18 cellular contexts compared by ENCODE assay signal in genomic region chr2:88735133-88735532, GRCh38. TPM values are rescaled to one million over a fixed set of nuclear protein-coding genes. Genes with fewer than 3 reads are reported as not detected.
DNase-seq lines count a peak whose midpoint lies in the region; ATAC-seq and TF ChIP-seq lines count a peak whose summit lies in the region.
"Had no signal": no experiment of that assay in that cellular context is flagged by ENCODE, and none has a peak within 500 bp of the region (broad histone marks: within the 10 kb centered on the region; RNA-seq: fewer than 3 reads in every experiment).

No MANE protein-coding gene starts in this region.

- H3K4me3 ChIP-seq in skeletal muscle tissue (ENCODE audit: low read length in 3 of 3): no peak overlapping the region
- H3K4me3 ChIP-seq: esophagus muscularis mucosa, hepatocyte had no signal

- H3K27ac ChIP-seq in skeletal muscle tissue (ENCODE audit: low read depth, low read length): peak overlapping the region; percentile 62
- H3K27ac ChIP-seq: esophagus muscularis mucosa, hepatocyte had no signal

- POLR2A ChIA-PET in naive thymus-derived CD8-positive, alpha-beta T cell (lab: Charles Lee): no interaction called here

- H3K4me3 Mint-ChIP-seq in activated naive CD8-positive, alpha-beta T cell: no peak overlapping the region
- no peak overlapping the region for H3K4me3 Mint-ChIP-seq in activated naive CD8-positive, alpha-beta T cell treated with anti-CD3 and anti-CD28 coated beads for 36 hours
- no peak overlapping the region for H3K4me3 Mint-ChIP-seq in activated naive CD8-positive, alpha-beta T cell treated with anti-CD3 and anti-CD28 coated beads, Interleukin-2, amount 50 U/mL, for 24 hours
- no peak overlapping the region for H3K4me3 Mint-ChIP-seq in glutamatergic neuron (ENCODE audit: unreplicated experiment)
- H3K4me3 Mint-ChIP-seq in naive thymus-derived CD8-positive, alpha-beta T cell: no peak overlapping the region
- H3K4me3 Mint-ChIP-seq: activated CD8-positive, alpha-beta memory T cell treated with anti-CD3 and anti-CD28 coated beads, Interleukin-2, amount 10 ng/mL, durations not matched to agents 7 days and 5 days had no signal

- no peak overlapping the region for H3K9ac ChIP-seq in skeletal muscle tissue (ENCODE audit: low read depth in 1 of 3, low read length in 3 of 3)

- peaks cover 25 to 49% (median 43%) of the 10 kb centered on the region in 3 donors for H3K4me1 ChIP-seq in skeletal muscle tissue (ENCODE audit: control insufficient read depth in 3 of 3, insufficient read depth in 3 of 3, low read length in 3 of 3)

- ATAC-seq in activated naive CD8-positive, alpha-beta T cell treated with anti-CD3 and anti-CD28 coated beads, Interleukin-2, amount 50 U/mL, for 24 hours: no peak
- ATAC-seq in naive thymus-derived CD8-positive, alpha-beta T cell: no peak
- no peak for ATAC-seq in GM18517 (IDR thresholded peaks at IDR 0.05; ENCODE audit: unreplicated experiment)
- ATAC-seq: activated CD8-positive, alpha-beta memory T cell treated with anti-CD3 and anti-CD28 coated beads, Interleukin-2, amount 10 ng/mL, durations not matched to agents 7 days and 5 days; sciatic nerve had no signal

- H3K36me3 Mint-ChIP-seq in activated naive CD8-positive, alpha-beta T cell: peaks cover 1% of the 10 kb centered on the region
- H3K36me3 Mint-ChIP-seq in activated naive CD8-positive, alpha-beta T cell treated with anti-CD3 and anti-CD28 coated beads for 36 hours: peaks cover 3% of the 10 kb centered on the region
- peaks cover 26% of the 10 kb centered on the region for H3K36me3 Mint-ChIP-seq in activated naive CD8-positive, alpha-beta T cell treated with anti-CD3 and anti-CD28 coated beads, Interleukin-2, amount 50 U/mL, for 24 hours (ENCODE audit: low read depth)
- H3K36me3 Mint-ChIP-seq in glutamatergic neuron (ENCODE audit: unreplicated experiment): no peaks in the 10 kb centered on the region
- H3K36me3 Mint-ChIP-seq in naive thymus-derived CD8-positive, alpha-beta T cell: peaks cover 0 to 59% (median 2%) of the 10 kb centered on the region in 3 donors

- H3K27me3 ChIP-seq in skeletal muscle tissue (ENCODE audit: control insufficient read depth in 3 of 3, insufficient read depth in 3 of 3, low read length in 3 of 3): no peaks in the 10 kb centered on the region
- H3K27me3 ChIP-seq: esophagus muscularis mucosa, hepatocyte had no signal

- DNase-seq in activated naive CD8-positive, alpha-beta T cell treated with anti-CD3 and anti-CD28 coated beads for 36 hours: no peak
- DNase-seq in activated naive CD8-positive, alpha-beta T cell treated with anti-CD3 and anti-CD28 coated beads, Interleukin-2, amount 50 U/mL, for 24 hours: no peak
- DNase-seq in glutamatergic neuron: no peak
- no peak for DNase-seq in DMS114 treated with DMSO at 0.1 percent for 48 hours (lab: John Stamatoyannopoulos, UW; ENCODE audit: unreplicated experiment)
- no peak for DNase-seq in naive thymus-derived CD8-positive, alpha-beta T cell
- DNase-seq: activated CD4-positive, CD25-positive, alpha-beta regulatory T cell; activated CD8-positive, alpha-beta memory T cell treated with anti-CD3 and anti-CD28 coated beads, Interleukin-2, amount 10 ng/mL, durations not matched to agents 7 days and 5 days; activated gamma-delta T cell treated with Interleukin-2 at 50 U/mL for 16 hours; dermis blood vessel endothelial cell; IMR-90; NCI-H2029; NCI-H446 treated with DMSO at 0.1 percent for 48 hours had no signal

- TF ChIP-seq CTCF in glutamatergic neuron (IDR thresholded peaks at IDR 0.05; ENCODE audit: partially characterized antibody, unreplicated experiment): no peak

- H3K27ac Mint-ChIP-seq in activated naive CD8-positive, alpha-beta T cell: peak overlapping the region; percentile 0
- no peak overlapping the region for H3K27ac Mint-ChIP-seq in activated naive CD8-positive, alpha-beta T cell treated with anti-CD3 and anti-CD28 coated beads for 36 hours
- H3K27ac Mint-ChIP-seq in activated naive CD8-positive, alpha-beta T cell treated with anti-CD3 and anti-CD28 coated beads, Interleukin-2, amount 50 U/mL, for 24 hours: peak overlapping the region; percentile 74
- peak overlapping the region; percentile 86 for H3K27ac Mint-ChIP-seq in glutamatergic neuron (ENCODE audit: unreplicated experiment)
- peak overlapping the region in 3 of 10 donors; percentile 52 to 74 (median 67) for H3K27ac Mint-ChIP-seq in naive thymus-derived CD8-positive, alpha-beta T cell
- H3K27ac Mint-ChIP-seq: activated CD8-positive, alpha-beta memory T cell treated with anti-CD3 and anti-CD28 coated beads, Interleukin-2, amount 10 ng/mL, durations not matched to agents 7 days and 5 days had no signal

- peaks cover 0 to 16% (median 13%) of the 10 kb centered on the region in 3 donors for H3K36me3 ChIP-seq in skeletal muscle tissue (ENCODE audit: control insufficient read depth in 3 of 3, insufficient read depth in 3 of 3, low read length in 3 of 3)

- peaks cover 6% of the 10 kb centered on the region for H3K4me1 Mint-ChIP-seq in activated naive CD8-positive, alpha-beta T cell (ENCODE audit: low read depth)
- H3K4me1 Mint-ChIP-seq in activated naive CD8-positive, alpha-beta T cell treated with anti-CD3 and anti-CD28 coated beads for 36 hours: peaks cover 21% of the 10 kb centered on the region
- H3K4me1 Mint-ChIP-seq in activated naive CD8-positive, alpha-beta T cell treated with anti-CD3 and anti-CD28 coated beads, Interleukin-2, amount 50 U/mL, for 24 hours: peaks cover 27% of the 10 kb centered on the region
- peaks cover 17% of the 10 kb centered on the region for H3K4me1 Mint-ChIP-seq in glutamatergic neuron (ENCODE audit: low read depth, unreplicated experiment)
- peaks cover 3 to 10% (median 6%) of the 10 kb centered on the region in 4 donors for H3K4me1 Mint-ChIP-seq in naive thymus-derived CD8-positive, alpha-beta T cell

- no peaks in the 10 kb centered on the region for H3K27me3 Mint-ChIP-seq in activated naive CD8-positive, alpha-beta T cell
- no peaks in the 10 kb centered on the region for H3K27me3 Mint-ChIP-seq in activated naive CD8-positive, alpha-beta T cell treated with anti-CD3 and anti-CD28 coated beads for 36 hours
- H3K27me3 Mint-ChIP-seq in activated naive CD8-positive, alpha-beta T cell treated with anti-CD3 and anti-CD28 coated beads, Interleukin-2, amount 50 U/mL, for 24 hours: no peaks in the 10 kb centered on the region
- no peaks in the 10 kb centered on the region for H3K27me3 Mint-ChIP-seq in glutamatergic neuron (ENCODE audit: unreplicated experiment)
- H3K27me3 Mint-ChIP-seq in naive thymus-derived CD8-positive, alpha-beta T cell: no peaks in the 10 kb centered on the region
- H3K27me3 Mint-ChIP-seq: activated CD8-positive, alpha-beta memory T cell treated with anti-CD3 and anti-CD28 coated beads, Interleukin-2, amount 10 ng/mL, durations not matched to agents 7 days and 5 days had no signal

- no peaks in the 10 kb centered on the region for H3K9me3 Mint-ChIP-seq in activated naive CD8-positive, alpha-beta T cell (ENCODE audit: low read depth)
- H3K9me3 Mint-ChIP-seq in activated naive CD8-positive, alpha-beta T cell treated with anti-CD3 and anti-CD28 coated beads for 36 hours: no peaks in the 10 kb centered on the region
- no peaks in the 10 kb centered on the region for H3K9me3 Mint-ChIP-seq in activated naive CD8-positive, alpha-beta T cell treated with anti-CD3 and anti-CD28 coated beads, Interleukin-2, amount 50 U/mL, for 24 hours
- peaks cover 4% of the 10 kb centered on the region for H3K9me3 Mint-ChIP-seq in glutamatergic neuron (ENCODE audit: unreplicated experiment)
- H3K9me3 Mint-ChIP-seq in naive thymus-derived CD8-positive, alpha-beta T cell: no peaks in the 10 kb centered on the region

- H3K9me3 ChIP-seq in skeletal muscle tissue (ENCODE audit: control insufficient read depth in 3 of 3, low read length in 3 of 3): no peaks in the 10 kb centered on the region
- H3K9me3 ChIP-seq: esophagus muscularis mucosa had no signal

RNA-seq across cellular contexts. Expression of gene RPIA, which starts 43.7 kb away (rescaled TPM):
- total RNA-seq in activated naive CD8-positive, alpha-beta T cell treated with anti-CD3 and anti-CD28 coated beads for 36 hours: 10 to 100 TPM; 87.6 to 88.5 TPM
- 8.1 TPM for total RNA-seq in glutamatergic neuron (ENCODE audit: unreplicated experiment)
- total RNA-seq in skeletal muscle tissue: 11.0 TPM
- total RNA-seq in naive thymus-derived CD8-positive, alpha-beta T cell: 10 to 100 TPM; 31.6 to 31.8 TPM
- polyA plus RNA-seq in naive thymus-derived CD8-positive, alpha-beta T cell: 10 to 100 TPM; 59.7 to 72.8 (median 64.9) TPM
